In the genomic region with DNA sequence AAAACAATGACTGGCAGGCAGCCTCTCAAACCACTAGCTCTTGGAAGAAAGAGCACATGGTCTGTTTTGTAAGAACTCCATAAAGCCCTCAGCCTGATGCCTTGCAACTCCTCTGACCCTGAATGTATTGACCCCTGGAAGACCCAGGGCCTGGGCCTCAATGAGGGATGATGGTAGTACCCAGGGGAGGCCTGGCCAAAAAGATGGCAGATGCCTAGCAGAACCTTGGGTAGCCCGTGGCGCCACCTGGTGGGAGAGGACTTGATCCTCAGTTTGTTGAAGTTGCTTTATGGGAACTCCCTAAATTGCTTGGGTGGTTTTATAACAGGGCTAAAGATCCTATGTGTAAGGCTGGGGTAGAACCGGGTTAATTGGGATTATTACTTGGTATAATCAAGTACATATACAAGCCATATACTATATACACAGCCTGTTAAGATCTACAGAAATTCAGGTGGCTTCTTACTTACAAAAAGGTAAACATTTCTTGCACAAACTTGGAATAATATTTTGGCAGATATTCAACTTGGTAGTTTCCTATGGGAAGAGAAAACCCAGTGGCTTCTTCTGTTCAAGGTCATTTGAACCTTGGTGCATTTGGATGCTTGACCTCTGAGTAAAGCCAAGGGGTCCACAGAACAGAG, we compare ENCODE assay signal across 8 cellular contexts.
A peak's percentile ranks its signal among the peaks of the same experiment; 100 is the strongest.
DNase-seq lines count a peak whose midpoint lies in the region.

No MANE protein-coding gene starts in this region.

- DNase-seq in NCI-H526 (lab: John Stamatoyannopoulos, UW) (peak; percentile 20 to 64), NCI-H526 treated with DMSO at 0.1 percent for 48 hours (lab: John Stamatoyannopoulos, UW) (no peak), LHCN-M2 (ENCODE audit: low read depth) (peak; percentile 50), SKM-1 treated with dmso at 0.1 percent for 144 hours (lab: John Stamatoyannopoulos, UW; ENCODE audit: unreplicated experiment) (peak; percentile 64), iPS DF 6.9 (ENCODE audit: low read depth, low spot score) (peak; percentile 57), middle frontal gyrus (ENCODE audit: extremely low spot score, low spot score) (no peak)
- peak; percentile 20 for DNase-seq in activated naive CD8-positive, alpha-beta T cell treated with anti-CD3 and anti-CD28 coated beads, Interleukin-2, amount 50 U/mL, for 16 hours (ENCODE audit: low read depth, low spot score)
- DNase-seq in stimulated activated CD4-positive, alpha-beta T cell treated with anti-CD3 and anti-CD28 coated beads, Interleukin-1b, Interleukin-23, amount 100 ng/mL, for 48 hours: peak; percentile 81

- H3K27me3 ChIP-seq in iPS DF 6.9 (ENCODE audit: control insufficient read depth, insufficient read depth, low read length): no peaks in the 10 kb centered on the region

- no peak overlapping the region for H3K27ac ChIP-seq in iPS DF 6.9 (ENCODE audit: low read length)

- H3K4me1 ChIP-seq in iPS DF 6.9 (ENCODE audit: control insufficient read depth, insufficient read depth, low read length): no peaks in the 10 kb centered on the region

- no peaks in the 10 kb centered on the region for H3K36me3 ChIP-seq in iPS DF 6.9 (ENCODE audit: control insufficient read depth, insufficient read depth, low read length)

- H3K9me3 ChIP-seq in iPS DF 6.9 (ENCODE audit: control insufficient read depth, insufficient read depth, low read length): no peaks in the 10 kb centered on the region

- no peak overlapping the region for H3K4me3 ChIP-seq in iPS DF 6.9 (ENCODE audit: low read length)

- no CpG with 5 or more reads among the region's 3 CpGs for WGBS in iPS DF 6.9 (ENCODE audit: insufficient coverage, insufficient read length)

Comparison
In these comparisons a context has a peak if more than half of its experiments do, and no peak if none do; other contexts are left out.
1. DNase-seq: peak in NCI-H526 (2 of 2), LHCN-M2 (single experiment), SKM-1 treated with dmso at 0.1 percent for 144 hours (single experiment), activated naive CD8-positive, alpha-beta T cell treated with anti-CD3 and anti-CD28 coated beads, Interleukin-2, amount 50 U/mL, for 16 hours (single experiment), iPS DF 6.9 (single experiment) and stimulated activated CD4-positive, alpha-beta T cell treated with anti-CD3 and anti-CD28 coated beads, Interleukin-1b, Interleukin-23, amount 100 ng/mL, for 48 hours (single experiment); none in NCI-H526 treated with DMSO at 0.1 percent for 48 hours (single experiment) and middle frontal gyrus (single experiment).